ENCODE assay signal across 8 cellular contexts in genomic region chr1:201481761-201482493, GRCh38. TPM values are rescaled to one million over a fixed set of nuclear protein-coding genes. Genes with fewer than 3 reads are reported as not detected.
A peak's percentile ranks its signal among the peaks of the same experiment; 100 is the strongest.
DNase-seq lines count a peak whose midpoint lies in the region; ATAC-seq, FAIRE-seq and TF ChIP-seq lines count a peak whose summit lies in the region.

No MANE protein-coding gene starts in this region.

- no peaks in the 10 kb centered on the region for H3K9me1 ChIP-seq in keratinocyte (ENCODE audit: control insufficient read depth, extremely low read depth, insufficient read depth, low read length)

- no peak overlapping the region for H2AFZ ChIP-seq in keratinocyte (ENCODE audit: control insufficient read depth, low read length)

- no peak overlapping the region for H3K27ac ChIP-seq in AG04450 (ENCODE audit: low read depth, low read length)
- H3K27ac ChIP-seq in keratinocyte (ENCODE audit: control insufficient read depth, insufficient read depth, low read length): no peak overlapping the region

- dilution Hi-C loops in keratinocyte (cut with MboI; ENCODE audit: extremely low pct_ligation_motif_present, low sequenced_read_pairs): no loop called here

- H3K27me3 ChIP-seq in AG04450 (ENCODE audit: control insufficient read depth, insufficient read depth, low read length): no peaks in the 10 kb centered on the region
- no peaks in the 10 kb centered on the region for H3K27me3 ChIP-seq in keratinocyte (ENCODE audit: control insufficient read depth, extremely low read depth, insufficient read depth, low read length)

- H4K20me1 ChIP-seq in keratinocyte (ENCODE audit: control insufficient read depth, extremely low read depth, insufficient read depth, low read length): no peaks in the 10 kb centered on the region

- DNase-seq in AG04450 (ENCODE audit: low read depth, low spot score): no peak
- peak; percentile 86 for DNase-seq in NCI-H2227 (lab: John Stamatoyannopoulos, UW; ENCODE audit: unreplicated experiment)
- DNase-seq in activated CD4-positive, CD25-positive, alpha-beta regulatory T cell treated with anti-CD3 and anti-CD28 coated beads, Interleukin-2, amount 50 U/mL, for 16 hours (ENCODE audit: low read depth, low spot score): peak; percentile 59
- DNase-seq in central memory CD4-positive, alpha-beta T cell: peak; percentile 74
- DNase-seq in keratinocyte (ENCODE audit: low read depth, low spot score): no peak
- peak; percentile 66 to 71 for DNase-seq in stimulated activated CD4-positive, alpha-beta T cell treated with anti-CD3 and anti-CD28 coated beads, Interleukin-15, amount 100 ng/mL, for 48 hours (ENCODE audit: low read depth in 2 of 2)

- POLR2A ChIA-PET in AG04450 (lab: Yijun Ruan, JAX): interaction anchor here (0.7 to 4.6 kb wide), 9 partner anchors 12 to 34 kb away, joined by 3 to 36 read pairs (median 5); partner anchors contain the start of genes CSRP1 and PHLDA3

- no peaks in the 10 kb centered on the region for H3K79me2 ChIP-seq in keratinocyte (ENCODE audit: control insufficient read depth, insufficient read depth, low read length)

- CTCF ChIA-PET in AG04450 (lab: Charles Lee): interaction anchor here (0.5 to 13.3 kb wide), 22 partner anchors 9 to 1589 kb away, joined by 3 to 307 read pairs (median 6); no protein-coding TSS in a partner anchor

- peak; percentile 82 for TF ChIP-seq CTCF in AG04450 (IDR thresholded peaks at IDR 0.05; ENCODE audit: low read depth, low read length)
- TF ChIP-seq CTCF in keratinocyte (optimal IDR thresholded peaks at IDR 0.05 in 1 of 3, IDR thresholded peaks at IDR 0.05 in 1 of 3, conservative IDR thresholded peaks at IDR 0.05 in 1 of 3; ENCODE audit: extremely low read depth in 1 of 3, insufficient read depth in 2 of 3, low read length in 3 of 3): peak; percentile 83 to 95 (median 93)

- H3K36me3 ChIP-seq in keratinocyte (ENCODE audit: control insufficient read depth in 2 of 2, extremely low read depth in 1 of 2, insufficient read depth in 2 of 2, low read length in 2 of 2): peaks cover 16 to 20% of the 10 kb centered on the region in 2 experiments

- no peak overlapping the region for H3K4me3 ChIP-seq in AG04450 (ENCODE audit: low read depth, low read length)
- peak overlapping the region in 1 of 3 experiments; percentile 62 for H3K4me3 ChIP-seq in keratinocyte (ENCODE audit: control insufficient read depth in 2 of 3, extremely low read depth in 1 of 3, insufficient read depth in 2 of 3, low read depth in 1 of 3, low read length in 3 of 3)

- peaks cover 31% of the 10 kb centered on the region for H3K4me1 ChIP-seq in keratinocyte (ENCODE audit: control insufficient read depth, extremely low read depth, insufficient read depth, low read length)

- peak overlapping the region; percentile 74 for H3K4me2 ChIP-seq in keratinocyte (ENCODE audit: control insufficient read depth, extremely low read depth, insufficient read depth, low read depth, low read length)

- no peak for FAIRE-seq in keratinocyte (lab: Jason Lieb, UNC)

- H3K9me3 ChIP-seq in AG04450 (ENCODE audit: control insufficient read depth, insufficient read depth, low read length): no peaks in the 10 kb centered on the region
- H3K9me3 ChIP-seq in keratinocyte (ENCODE audit: control insufficient read depth, low read depth, low read length): no peaks in the 10 kb centered on the region

- peak; percentile 59 for ATAC-seq in GM18861 (IDR thresholded peaks at IDR 0.05; ENCODE audit: unreplicated experiment)
- peak; percentile 72 for ATAC-seq in HG03095 (IDR thresholded peaks at IDR 0.05; ENCODE audit: unreplicated experiment)

- peak overlapping the region; percentile 41 for H3K9ac ChIP-seq in keratinocyte (ENCODE audit: control insufficient read depth, extremely low read depth, insufficient read depth, low read length)

RNA-seq across cellular contexts. Expression of gene PHLDA3, which starts 12.9 kb away (rescaled TPM):
- polyA plus RNA-seq in AG04450 (2011; rRNA removed): 58.9 and 73.9 TPM in 2 replicates
- 31.5 and 42.8 TPM in 2 replicates for polyA minus RNA-seq in AG04450 (2011; rRNA and poly(A)+ RNA removed)
- 47.0 to 104 TPM (median 48.2 TPM) in 3 replicates for polyA plus RNA-seq in keratinocyte
- 40.1 TPM for polyA plus RNA-seq in keratinocyte (2011; ENCODE audit: low read depth)
- polyA plus RNA-seq in keratinocyte (2011; cell fraction: cytosol; rRNA removed): 27.2 and 66.8 TPM in 2 replicates
- polyA plus RNA-seq in keratinocyte (2011; cell fraction: nucleus; rRNA removed): 42.1 and 67.8 TPM in 2 replicates
- 76.2 TPM in 2 replicates for polyA plus RNA-seq in keratinocyte (2012; ENCODE audit: low replicate concordance)
- polyA minus RNA-seq in keratinocyte: 21.0 to 38.8 TPM (median 36.7 TPM) in 3 replicates
- 107 TPM for polyA minus RNA-seq in keratinocyte (2011; cell fraction: cytosol; rRNA and poly(A)+ RNA removed)
- 38.2 and 54.1 TPM in 2 replicates for polyA minus RNA-seq in keratinocyte (2011; cell fraction: nucleus; rRNA and poly(A)+ RNA removed)

RNA-seq across cellular contexts. Expression of gene CSRP1, which starts 25.0 kb away (rescaled TPM):
- 641 and 730 TPM in 2 replicates for polyA plus RNA-seq in AG04450 (2011; rRNA removed)
- 568 and 749 TPM in 2 replicates for polyA minus RNA-seq in AG04450 (2011; rRNA and poly(A)+ RNA removed)
- 165 to 200 TPM (median 168 TPM) in 3 replicates for polyA plus RNA-seq in keratinocyte
- polyA plus RNA-seq in keratinocyte (2011; ENCODE audit: low read depth): 22.6 TPM
- 170 and 264 TPM in 2 replicates for polyA plus RNA-seq in keratinocyte (2011; cell fraction: cytosol; rRNA removed)
- polyA plus RNA-seq in keratinocyte (2011; cell fraction: nucleus; rRNA removed): 136 and 173 TPM in 2 replicates
- polyA plus RNA-seq in keratinocyte (2012; ENCODE audit: low replicate concordance): 108 and 202 TPM in 2 replicates
- polyA minus RNA-seq in keratinocyte: 136 to 283 TPM (median 152 TPM) in 3 replicates
- polyA minus RNA-seq in keratinocyte (2011; cell fraction: cytosol; rRNA and poly(A)+ RNA removed): 118 TPM
- polyA minus RNA-seq in keratinocyte (2011; cell fraction: nucleus; rRNA and poly(A)+ RNA removed): 45.3 and 66.0 TPM in 2 replicates

RNA-seq across cellular contexts. Expression of gene NAV1, which starts 57.0 kb away (rescaled TPM):
- polyA plus RNA-seq in AG04450 (2011; rRNA removed) (17.5 and 23.0 TPM in 2 replicates), keratinocyte (8.1 to 32.7 TPM (median 13.2 TPM) in 3 replicates)
- 44.0 and 55.7 TPM in 2 replicates for polyA minus RNA-seq in AG04450 (2011; rRNA and poly(A)+ RNA removed)
- polyA plus RNA-seq in keratinocyte (2011; ENCODE audit: low read depth): 3.8 TPM
- 16.1 and 19.4 TPM in 2 replicates for polyA plus RNA-seq in keratinocyte (2011; cell fraction: cytosol; rRNA removed)
- 55.3 and 66.7 TPM in 2 replicates for polyA plus RNA-seq in keratinocyte (2011; cell fraction: nucleus; rRNA removed)
- polyA plus RNA-seq in keratinocyte (2012; ENCODE audit: low replicate concordance): 6.3 and 36.2 TPM in 2 replicates
- 18.4 to 146 TPM (median 33.3 TPM) in 3 replicates for polyA minus RNA-seq in keratinocyte
- 21.9 TPM for polyA minus RNA-seq in keratinocyte (2011; cell fraction: cytosol; rRNA and poly(A)+ RNA removed)
- polyA minus RNA-seq in keratinocyte (2011; cell fraction: nucleus; rRNA and poly(A)+ RNA removed): 32.9 and 66.9 TPM in 2 replicates

Comparison
In these comparisons a context has a peak if more than half of its experiments do, and no peak if none do; other contexts are left out.
1. DNase-seq: peak in NCI-H2227 (single experiment), activated CD4-positive, CD25-positive, alpha-beta regulatory T cell treated with anti-CD3 and anti-CD28 coated beads, Interleukin-2, amount 50 U/mL, for 16 hours (single experiment), central memory CD4-positive, alpha-beta T cell (single experiment) and stimulated activated CD4-positive, alpha-beta T cell treated with anti-CD3 and anti-CD28 coated beads, Interleukin-15, amount 100 ng/mL, for 48 hours (2 of 2); none in AG04450 (single experiment) and keratinocyte (single experiment).